Comparison of ENCODE assay signal across 1 cellular context in the genomic region with DNA sequence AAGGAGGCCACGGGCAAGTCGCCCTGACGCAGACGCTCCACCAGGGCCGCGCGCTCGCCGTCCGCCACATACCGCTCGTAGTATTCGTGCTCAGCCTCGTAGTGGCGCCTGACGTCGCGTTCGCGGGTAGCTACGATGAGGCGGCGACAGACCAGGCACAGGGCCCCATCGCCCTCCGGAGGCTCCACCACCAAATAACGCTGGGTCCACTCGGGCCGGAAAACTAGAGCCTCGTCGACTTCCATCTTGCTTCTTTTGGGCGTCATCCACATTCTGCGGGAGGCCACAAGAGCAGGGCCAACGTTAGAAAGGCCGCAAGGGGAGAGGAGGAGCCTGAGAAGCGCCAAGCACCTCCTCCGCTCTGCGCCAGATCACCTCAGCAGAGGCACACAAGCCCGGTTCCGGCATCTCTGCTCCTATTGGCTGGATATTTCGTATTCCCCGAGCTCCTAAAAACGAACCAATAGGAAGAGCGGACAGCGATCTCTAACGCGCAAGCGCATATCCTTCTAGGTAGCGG.
TF ChIP-seq lines count a peak whose summit lies in the region.

TSS of gene EPM2AIP1 (minus strand) at position 326 of the 520 bp plus-strand sequence. CDS start at position 272, 54 bp downstream.

TF ChIP-seq in HepG2, 621 proteins besides CTCF, POLR2A, EP300 and RAD21 (continued from another document and continues in another):
- TF ChIP-seq PAXIP1 (CRISPR knock-in tag; conservative IDR thresholded peaks at IDR 0.05) (no peak), KAT2B (IDR thresholded peaks at IDR 0.05; ENCODE audit: borderline replicate concordance, low read depth, low read length) (no peak), ZEB1 (IDR thresholded peaks at IDR 0.05; ENCODE audit: insufficient replicate concordance, low read depth) (no peak), SIX4 (CRISPR knock-in tag; IDR thresholded peaks at IDR 0.05) (no peak), SMAD9 (CRISPR knock-in tag; IDR thresholded peaks at IDR 0.05) (no peak; the same call in 1 of the 2 replicates), RCOR2 (CRISPR knock-in tag; IDR thresholded peaks at IDR 0.05) (no peak), ARID5B (CRISPR knock-in tag; IDR thresholded peaks at IDR 0.05) (peak; percentile 55), ZNF672 (CRISPR knock-in tag; IDR thresholded peaks at IDR 0.05) (no peak), ZNF792 (CRISPR knock-in tag; IDR thresholded peaks at IDR 0.05) (peak; percentile 73), ZNF484 (CRISPR knock-in tag; IDR thresholded peaks at IDR 0.05; ENCODE audit: borderline replicate concordance, low read depth) (0 out of 2 replicates have a peak, but pooled peaks have one; percentile 75), FUBP1 (CRISPR knock-in tag; IDR thresholded peaks at IDR 0.05; ENCODE audit: borderline replicate concordance) (no peak), RBFOX2 (IDR thresholded peaks at IDR 0.05; ENCODE audit: low read depth, low read length) (peak; percentile 79), ZNF747 (CRISPR knock-in tag; IDR thresholded peaks at IDR 0.05; ENCODE audit: borderline replicate concordance) (0 out of 2 replicates have a peak, but pooled peaks have one; percentile 9), EED (CRISPR knock-in tag; IDR thresholded peaks at IDR 0.05) (no peak), SMARCC2 (IDR thresholded peaks at IDR 0.05) (no peak), SMAD3 (CRISPR knock-in tag; IDR thresholded peaks at IDR 0.05) (no peak), PRDM15 (CRISPR knock-in tag; IDR thresholded peaks at IDR 0.05) (peak; percentile 34; the same call in 1 of the 2 replicates), MBNL3 (CRISPR knock-in tag; conservative IDR thresholded peaks at IDR 0.05) (0 out of 2 replicates have a peak, but pooled peaks have one; percentile 54), LCORL (IDR thresholded peaks at IDR 0.05) (peak; percentile 42; the same call in 1 of the 2 replicates), LCORL (CRISPR knock-in tag; IDR thresholded peaks at IDR 0.05) (0 out of 2 replicates have a peak, but pooled peaks have one; percentile 14), ZNF816 (CRISPR knock-in tag; IDR thresholded peaks at IDR 0.05; ENCODE audit: borderline replicate concordance) (no peak; the same call in 1 of the 2 replicates), ZNF652 (CRISPR knock-in tag; IDR thresholded peaks at IDR 0.05; ENCODE audit: borderline replicate concordance, low read depth) (peak; percentile 46), GRHL1 (CRISPR knock-in tag; conservative IDR thresholded peaks at IDR 0.05) (no peak), ZSCAN9 (CRISPR knock-in tag; IDR thresholded peaks at IDR 0.05; ENCODE audit: borderline replicate concordance) (peak; percentile 50; the same call in 1 of the 2 replicates), TCF12 (IDR thresholded peaks at IDR 0.05) (no peak), TCF12 (CRISPR knock-in tag; IDR thresholded peaks at IDR 0.05) (no peak), NFE2 (CRISPR knock-in tag; IDR thresholded peaks at IDR 0.05) (no peak)
- TF ChIP-seq, protein P1, sequence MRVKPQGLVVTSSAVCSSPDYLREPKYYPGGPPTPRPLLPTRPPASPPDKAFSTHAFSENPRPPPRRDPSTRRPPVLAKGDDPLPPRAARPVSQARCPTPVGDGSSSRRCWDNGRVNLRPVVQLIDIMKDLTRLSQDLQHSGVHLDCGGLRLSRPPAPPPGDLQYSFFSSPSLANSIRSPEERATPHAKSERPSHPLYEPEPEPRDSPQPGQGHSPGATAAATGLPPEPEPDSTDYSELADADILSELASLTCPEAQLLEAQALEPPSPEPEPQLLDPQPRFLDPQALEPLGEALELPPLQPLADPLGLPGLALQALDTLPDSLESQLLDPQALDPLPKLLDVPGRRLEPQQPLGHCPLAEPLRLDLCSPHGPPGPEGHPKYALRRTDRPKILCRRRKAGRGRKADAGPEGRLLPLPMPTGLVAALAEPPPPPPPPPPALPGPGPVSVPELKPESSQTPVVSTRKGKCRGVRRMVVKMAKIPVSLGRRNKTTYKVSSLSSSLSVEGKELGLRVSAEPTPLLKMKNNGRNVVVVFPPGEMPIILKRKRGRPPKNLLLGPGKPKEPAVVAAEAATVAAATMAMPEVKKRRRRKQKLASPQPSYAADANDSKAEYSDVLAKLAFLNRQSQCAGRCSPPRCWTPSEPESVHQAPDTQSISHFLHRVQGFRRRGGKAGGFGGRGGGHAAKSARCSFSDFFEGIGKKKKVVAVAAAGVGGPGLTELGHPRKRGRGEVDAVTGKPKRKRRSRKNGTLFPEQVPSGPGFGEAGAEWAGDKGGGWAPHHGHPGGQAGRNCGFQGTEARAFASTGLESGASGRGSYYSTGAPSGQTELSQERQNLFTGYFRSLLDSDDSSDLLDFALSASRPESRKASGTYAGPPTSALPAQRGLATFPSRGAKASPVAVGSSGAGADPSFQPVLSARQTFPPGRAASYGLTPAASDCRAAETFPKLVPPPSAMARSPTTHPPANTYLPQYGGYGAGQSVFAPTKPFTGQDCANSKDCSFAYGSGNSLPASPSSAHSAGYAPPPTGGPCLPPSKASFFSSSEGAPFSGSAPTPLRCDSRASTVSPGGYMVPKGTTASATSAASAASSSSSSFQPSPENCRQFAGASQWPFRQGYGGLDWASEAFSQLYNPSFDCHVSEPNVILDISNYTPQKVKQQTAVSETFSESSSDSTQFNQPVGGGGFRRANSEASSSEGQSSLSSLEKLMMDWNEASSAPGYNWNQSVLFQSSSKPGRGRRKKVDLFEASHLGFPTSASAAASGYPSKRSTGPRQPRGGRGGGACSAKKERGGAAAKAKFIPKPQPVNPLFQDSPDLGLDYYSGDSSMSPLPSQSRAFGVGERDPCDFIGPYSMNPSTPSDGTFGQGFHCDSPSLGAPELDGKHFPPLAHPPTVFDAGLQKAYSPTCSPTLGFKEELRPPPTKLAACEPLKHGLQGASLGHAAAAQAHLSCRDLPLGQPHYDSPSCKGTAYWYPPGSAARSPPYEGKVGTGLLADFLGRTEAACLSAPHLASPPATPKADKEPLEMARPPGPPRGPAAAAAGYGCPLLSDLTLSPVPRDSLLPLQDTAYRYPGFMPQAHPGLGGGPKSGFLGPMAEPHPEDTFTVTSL (CRISPR knock-in tag; IDR thresholded peaks at IDR 0.05; ENCODE audit: borderline replicate concordance): no peak
- TF ChIP-seq, protein P2, sequence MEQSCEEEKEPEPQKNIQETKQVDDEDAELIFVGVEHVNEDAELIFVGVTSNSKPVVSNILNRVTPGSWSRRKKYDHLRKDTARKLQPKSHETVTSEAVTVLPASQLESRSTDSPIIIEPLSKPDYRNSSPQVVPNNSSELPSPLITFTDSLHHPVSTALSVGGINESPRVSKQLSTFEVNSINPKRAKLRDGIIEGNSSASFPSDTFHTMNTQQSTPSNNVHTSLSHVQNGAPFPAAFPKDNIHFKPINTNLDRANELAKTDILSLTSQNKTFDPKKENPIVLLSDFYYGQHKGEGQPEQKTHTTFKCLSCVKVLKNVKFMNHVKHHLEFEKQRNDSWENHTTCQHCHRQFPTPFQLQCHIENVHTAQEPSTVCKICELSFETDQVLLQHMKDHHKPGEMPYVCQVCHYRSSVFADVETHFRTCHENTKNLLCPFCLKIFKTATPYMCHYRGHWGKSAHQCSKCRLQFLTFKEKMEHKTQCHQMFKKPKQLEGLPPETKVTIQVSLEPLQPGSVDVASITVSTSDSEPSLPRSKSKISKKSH (CRISPR knock-in tag; IDR thresholded peaks at IDR 0.05; ENCODE audit: borderline replicate concordance): peak; percentile 64; the same call in 1 of the 2 replicates
